Comparison of ENCODE assay signal across 27 cellular contexts in genomic region chr4:106704253-106704870, GRCh38.
DNase-seq lines count a peak whose midpoint lies in the region; ATAC-seq, FAIRE-seq and TF ChIP-seq lines count a peak whose summit lies in the region.
"Had no signal": no experiment of that assay in that cellular context is flagged by ENCODE, and none has a peak within 500 bp of the region (broad histone marks: within the 10 kb centered on the region; RNA-seq: fewer than 3 reads in every experiment).

No MANE protein-coding gene starts in this region.

- 46 to 50% methylated on average over 6 of the region's 6 CpGs for WGBS in GM23248 (ENCODE audit: low coverage in 1 of 2, low lambda C conversion rate in 2 of 2, missing lambda C conversion rate in 2 of 2), 2 experiments
- WGBS in hepatocyte (ENCODE audit: low lambda C conversion rate, missing lambda C conversion rate) = 84% methylated on average over 6 of the region's 6 CpGs

- in situ Hi-C loops in GM23248 (cut with MboI) = no loop called here

- H3K36me3 Mint-ChIP-seq in astrocyte (ENCODE audit: low read depth, unreplicated experiment) = no peaks in the 10 kb centered on the region
- H3K36me3 Mint-ChIP-seq: T-cell had no signal

- H3K4me1 ChIP-seq in GM23248 (ENCODE audit: insufficient read depth) (peaks cover 33% of the 10 kb centered on the region), astrocyte (ENCODE audit: insufficient read depth, low read length) (peaks cover 10% of the 10 kb centered on the region), hepatocyte (ENCODE audit: insufficient read depth) (no peaks in the 10 kb centered on the region)
- H3K4me1 ChIP-seq: HAP-1 had no signal

- H3K36me3 ChIP-seq in GM23248 (ENCODE audit: low read depth) = no peaks in the 10 kb centered on the region
- H3K36me3 ChIP-seq in astrocyte (ENCODE audit: insufficient read depth, low read length) = no peaks in the 10 kb centered on the region
- H3K36me3 ChIP-seq in hepatocyte (replicated peaks; ENCODE audit: insufficient read depth, low read depth) = peaks cover 2% of the 10 kb centered on the region
- H3K36me3 ChIP-seq: HAP-1 had no signal

- ATAC-seq in HG03378 (IDR thresholded peaks at IDR 0.05; ENCODE audit: unreplicated experiment) (no peak), HG03520 (IDR thresholded peaks at IDR 0.05; ENCODE audit: unreplicated experiment) (no peak)
- ATAC-seq: GM23338, T-cell had no signal

- H3K9me3 ChIP-seq in GM23248 (ENCODE audit: low read depth) (no peaks in the 10 kb centered on the region), astrocyte (ENCODE audit: insufficient read depth, low read depth, low read length) (no peaks in the 10 kb centered on the region), hepatocyte (ENCODE audit: low read depth) (no peaks in the 10 kb centered on the region)
- H3K9me3 ChIP-seq: HAP-1 had no signal

- no peak overlapping the region for H3K4me3 Mint-ChIP-seq in astrocyte (ENCODE audit: unreplicated experiment)
- H3K4me3 Mint-ChIP-seq: CD4-positive, alpha-beta T cell; GM23338; T-cell had no signal

- no peak for FAIRE-seq in astrocyte (lab: Jason Lieb, UNC)
- FAIRE-seq: G401.6 had no signal

- H3K9me2 ChIP-seq in GM23248 (ENCODE audit: insufficient read depth) (no peaks in the 10 kb centered on the region), hepatocyte (replicated peaks; ENCODE audit: insufficient read depth) (no peaks in the 10 kb centered on the region)

- H3K79me2 ChIP-seq in GM23248 (ENCODE audit: insufficient read depth) (no peaks in the 10 kb centered on the region), astrocyte (ENCODE audit: insufficient read depth, low read length) (no peaks in the 10 kb centered on the region), hepatocyte (no peaks in the 10 kb centered on the region)

- no peak overlapping the region for H3K27ac Mint-ChIP-seq in astrocyte (ENCODE audit: unreplicated experiment)
- H3K27ac Mint-ChIP-seq: CD4-positive, alpha-beta T cell; GM23338; T-cell had no signal

- TF ChIP-seq CTCF in astrocyte (IDR thresholded peaks at IDR 0.05; ENCODE audit: insufficient read depth, low read depth, low read length) (no peak), hepatocyte (IDR thresholded peaks at IDR 0.05; ENCODE audit: poor library complexity) (no peak)

- H3K4me2 ChIP-seq in GM23248 (ENCODE audit: unreplicated experiment) (no peak overlapping the region), astrocyte (ENCODE audit: low read length) (no peak overlapping the region), hepatocyte (no peak overlapping the region)
- H3K4me2 ChIP-seq: GM23338, PC-9 had no signal

- peak overlapping the region; percentile 65 for H3K27ac ChIP-seq in GM23248
- H3K27ac ChIP-seq in astrocyte (ENCODE audit: low read depth, low read length) = no peak overlapping the region
- H3K27ac ChIP-seq in hepatocyte = no peak overlapping the region
- H3K27ac ChIP-seq: HL-60, PC-9 had no signal

- H3K4me1 Mint-ChIP-seq in astrocyte (ENCODE audit: low read depth, unreplicated experiment) = peaks cover 17% of the 10 kb centered on the region
- H3K4me1 Mint-ChIP-seq: GM23338, T-cell had no signal

- no peaks in the 10 kb centered on the region for H3K27me3 ChIP-seq in GM23248 (replicated peaks; ENCODE audit: insufficient read depth)
- H3K27me3 ChIP-seq in astrocyte (ENCODE audit: insufficient read depth, low read length) = no peaks in the 10 kb centered on the region
- H3K27me3 ChIP-seq in hepatocyte = no peaks in the 10 kb centered on the region

- H3K27me3 Mint-ChIP-seq in astrocyte (ENCODE audit: low read depth, unreplicated experiment) = no peaks in the 10 kb centered on the region
- H3K27me3 Mint-ChIP-seq: CD4-positive, alpha-beta T cell; T-cell had no signal

- DNase-seq in AG20443 (ENCODE audit: low spot score) (peak; percentile 11), GM23248 (peak; percentile 71), astrocyte (ENCODE audit: low read depth) (peak; percentile 47), iris pigment epithelial cell (ENCODE audit: low read depth) (peak; percentile 42), hepatocyte (ENCODE audit: low spot score) (no peak)
- DNase-seq: CD4-positive, alpha-beta T cell; DMS53; Karpas-422; MV-4-11; NCI-H1105 treated with DMSO at 0.1 percent for 48 hours; NCI-H146; NCI-H1930; NCI-H2107; NCI-H446 treated with DMSO at 0.1 percent for 48 hours; NCI-H526; NCI-H82; NK-92 treated with Interleukin-12 subunit alpha and Interleukin-12 subunit beta, amount 100 ng/mL, for 24 hours; PC-9; RPMI8226; SHP77; T-cell had no signal

- no peak overlapping the region for H3K9ac ChIP-seq in GM23248
- no peak overlapping the region for H3K9ac ChIP-seq in astrocyte (ENCODE audit: low read length)

- H2AFZ ChIP-seq in GM23248 (no peak overlapping the region; the same call in 1 of the 2 replicates), astrocyte (ENCODE audit: low read depth, low read length) (no peak overlapping the region), hepatocyte (no peak overlapping the region)
- H2AFZ ChIP-seq: GM23338, PC-9 had no signal

- H4K20me1 ChIP-seq in GM23248 (ENCODE audit: insufficient read depth) = no peaks in the 10 kb centered on the region
- no peaks in the 10 kb centered on the region for H4K20me1 ChIP-seq in astrocyte (ENCODE audit: insufficient read depth, low read length)
- no peaks in the 10 kb centered on the region for H4K20me1 ChIP-seq in hepatocyte (ENCODE audit: insufficient read depth, poor library complexity, severe bottlenecking)

- H3F3A ChIP-seq in GM23248 (ENCODE audit: insufficient read depth) = peaks cover 17% of the 10 kb centered on the region; the same call in 1 of the 2 replicates

- peaks cover 5% of the 10 kb centered on the region for H3K9me3 Mint-ChIP-seq in astrocyte (ENCODE audit: unreplicated experiment)

- H3K4me3 ChIP-seq in GM23248 (no peak overlapping the region), astrocyte (ENCODE audit: insufficient read depth, low read depth, low read length) (no peak overlapping the region), hepatocyte (no peak overlapping the region)
- H3K4me3 ChIP-seq: GM23338, HAP-1, PC-9 had no signal
